ENCODE assay signal across 8 cellular contexts in the genomic region with DNA sequence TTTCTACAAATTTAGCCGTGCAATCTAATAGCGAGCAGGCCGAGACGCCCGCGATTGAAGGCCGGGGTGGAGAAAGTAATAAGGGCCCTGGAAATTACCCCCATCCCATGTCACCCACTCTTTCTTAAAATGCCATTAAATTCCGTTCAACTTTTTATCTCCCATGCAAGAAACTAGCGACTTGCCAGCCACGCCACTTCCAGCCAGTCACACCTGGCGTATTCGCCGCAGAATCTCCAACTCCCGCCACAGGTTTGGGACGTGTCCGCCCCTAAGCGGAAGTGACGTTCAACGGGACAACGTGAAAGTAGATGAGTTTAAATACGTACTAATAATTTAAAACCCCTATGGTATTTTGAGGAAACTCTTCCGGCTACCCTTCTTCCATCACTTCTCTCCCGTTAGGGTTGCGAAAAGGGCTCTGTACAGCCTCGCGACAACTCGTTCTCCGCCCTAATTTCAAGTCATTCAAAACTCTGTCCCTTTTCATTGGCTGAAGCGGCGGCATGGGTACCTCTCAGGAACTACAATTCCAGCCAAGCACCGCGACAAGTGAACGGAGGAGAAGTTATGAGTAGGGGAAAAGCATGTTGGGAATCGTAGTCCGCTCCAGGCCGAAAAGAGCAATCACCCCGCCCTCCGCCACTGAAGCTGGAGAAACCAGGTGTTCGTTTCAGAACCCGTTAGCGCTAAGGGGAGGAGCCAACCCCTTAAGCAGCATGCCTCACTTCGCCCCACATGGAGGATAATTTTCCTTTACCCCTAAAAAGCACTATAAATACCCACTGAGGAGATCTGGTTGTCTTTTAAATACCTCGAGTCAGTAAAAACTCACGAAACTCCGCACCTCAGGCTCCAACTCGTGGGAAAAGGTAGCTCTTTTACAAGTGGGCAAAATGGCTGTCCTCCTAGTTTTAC. TPM values are rescaled to one million over a fixed set of nuclear protein-coding genes. Genes with fewer than 3 reads are reported as not detected.
A peak's percentile ranks its signal among the peaks of the same experiment; 100 is the strongest.
DNase-seq lines count a peak whose midpoint lies in the region; ATAC-seq and TF ChIP-seq lines count a peak whose summit lies in the region.

A gene (minus strand): TSS at position 906 of the 918 bp plus-strand sequence.

- H3K36me3 ChIP-seq in PC-3 (ENCODE audit: low read depth, low read length), result no peaks in the 10 kb centered on the region
- H3K36me3 ChIP-seq in mucosa of rectum (ENCODE audit: control insufficient read depth in 2 of 2, insufficient read depth in 2 of 2, low read length in 2 of 2), result no peaks in the 10 kb centered on the region

- ATAC-seq in GM21723 (IDR thresholded peaks at IDR 0.05; ENCODE audit: unreplicated experiment), result peak; percentile 73
- ATAC-seq in PC-3, result peak; percentile 77

- no peaks in the 10 kb centered on the region for H3K9me2 ChIP-seq in PC-3 (replicated peaks; ENCODE audit: low read length)

- H3K4me1 ChIP-seq in PC-3 (ENCODE audit: insufficient read depth, low read length) (peaks cover 18% of the 10 kb centered on the region), mucosa of rectum (ENCODE audit: control insufficient read depth in 2 of 2, insufficient read depth in 2 of 2, low read length in 2 of 2) (peaks cover 9 to 11% of the 10 kb centered on the region in 2 donors)

- no peaks in the 10 kb centered on the region for H3F3A ChIP-seq in PC-3 (ENCODE audit: low read length, unreplicated experiment)

- in situ Hi-C loops in KBM-7 (cut with MboI; ENCODE audit: low pct_unique_long_range_greater_than_20kb, low sequenced_read_pairs), result no loop called here

- H3K9me3 ChIP-seq in PC-3 (ENCODE audit: low read length) (no peaks in the 10 kb centered on the region), mucosa of rectum (ENCODE audit: control insufficient read depth in 2 of 2, low read length in 2 of 2) (no peaks in the 10 kb centered on the region)

- CTCF ChIA-PET in PC-3 (lab: Charles Lee), result interaction anchor here (0.8 kb wide), 1 partner anchor 8 kb away, joined by 3 read pairs; no protein-coding TSS in a partner anchor

- H2AFZ ChIP-seq in PC-3 (ENCODE audit: low read length), result peak within 1 kb of the TSS; percentile 87

- peak; percentile 93 for DNase-seq in DMS53 (lab: John Stamatoyannopoulos, UW)
- peak; percentile 99 for DNase-seq in KBM-7
- peak; percentile 97 for DNase-seq in PC-3
- peak; percentile 87 for DNase-seq in activated T-cell treated with anti-CD3 and anti-CD28 coated beads, Interleukin-2, amount 50 U/mL, for 1 hour
- peak; percentile 96 to 97 for DNase-seq in erythroblast (lab: John Stamatoyannopoulos, UW)
- DNase-seq in stimulated activated CD8-positive, alpha-beta memory T cell treated with anti-CD3 and anti-CD28 coated beads, Interleukin-4, amount 100 ng/mL, for 24 hours (ENCODE audit: low read depth), result peak; percentile 88

- peak within 1 kb of the TSS; percentile 81 for H3K27ac ChIP-seq in PC-3 (ENCODE audit: low read length)
- H3K27ac ChIP-seq in mucosa of rectum (ENCODE audit: low read depth in 2 of 2, low read length in 2 of 2), result peak within 1 kb of the TSS; percentile 91 to 95

- peak within 1 kb of the TSS; percentile 92 for H3K4me2 ChIP-seq in PC-3 (ENCODE audit: low read length)

- intact Hi-C loops in PC-3 (cut with micrococcal nuclease), result loop anchor here (5.0 kb wide), 1 partner anchor 132 kb away; no protein-coding TSS in a partner anchor

- peak within 1 kb of the TSS; percentile 89 for H3K4me3 ChIP-seq in PC-3 (ENCODE audit: low read length)
- peak within 1 kb of the TSS; percentile 87 to 92 for H3K4me3 ChIP-seq in mucosa of rectum (ENCODE audit: low read length in 2 of 2)

- POLR2A ChIA-PET in PC-3 (lab: Charles Lee; ENCODE audit: unreplicated experiment), result interaction anchor here (0.6 to 0.8 kb wide), 3 partner anchors 8 to 533 kb away, joined by 3 to 6 read pairs (median 4); no protein-coding TSS in a partner anchor

- no peak for TF ChIP-seq CTCF in PC-3 (conservative IDR thresholded peaks at IDR 0.05; ENCODE audit: low read depth, low read length)

- H3K79me2 ChIP-seq in PC-3 (ENCODE audit: low read length), result peaks cover 63% of the 10 kb centered on the region

- H4K20me1 ChIP-seq in PC-3 (ENCODE audit: low read length), result 0 out of 2 replicates have a peak, but pooled peaks cover 6% of the 10 kb centered on the region

- no peaks in the 10 kb centered on the region for H3K27me3 ChIP-seq in PC-3 (ENCODE audit: low read length)
- H3K27me3 ChIP-seq in mucosa of rectum (ENCODE audit: control insufficient read depth in 2 of 2, insufficient read depth in 2 of 2, low read length in 2 of 2), result no peaks in the 10 kb centered on the region

- peak; percentile 65 for TF ChIP-seq POLR2A in erythroblast (IDR thresholded peaks at IDR 0.05; ENCODE audit: low read length)

- BruUV-seq in PC-3 (replicated peaks; lab: Mats Ljungman, UMichigan), result TSS peak; percentile 84

- H3K9ac ChIP-seq in PC-3 (ENCODE audit: low read length) (peak within 1 kb of the TSS; percentile 83), mucosa of rectum (ENCODE audit: low read depth in 1 of 2, low read length in 2 of 2) (peak within 1 kb of the TSS; percentile 76 to 78)

RNA-seq across cellular contexts. Expression of the gene that starts here (rescaled TPM):
- total RNA-seq in PC-3 (2014; rRNA removed), result 7.1 and 8.6 TPM in 2 replicates

Comparison
In these comparisons a context has a peak if more than half of its experiments do, and no peak if none do; other contexts are left out.
1. Peak in every context shown above with its lines: DNase-seq, ATAC-seq, H3K4me3 ChIP-seq and H3K27ac ChIP-seq.